Comparison of ENCODE assay signal across 13 cellular contexts in the genomic region with DNA sequence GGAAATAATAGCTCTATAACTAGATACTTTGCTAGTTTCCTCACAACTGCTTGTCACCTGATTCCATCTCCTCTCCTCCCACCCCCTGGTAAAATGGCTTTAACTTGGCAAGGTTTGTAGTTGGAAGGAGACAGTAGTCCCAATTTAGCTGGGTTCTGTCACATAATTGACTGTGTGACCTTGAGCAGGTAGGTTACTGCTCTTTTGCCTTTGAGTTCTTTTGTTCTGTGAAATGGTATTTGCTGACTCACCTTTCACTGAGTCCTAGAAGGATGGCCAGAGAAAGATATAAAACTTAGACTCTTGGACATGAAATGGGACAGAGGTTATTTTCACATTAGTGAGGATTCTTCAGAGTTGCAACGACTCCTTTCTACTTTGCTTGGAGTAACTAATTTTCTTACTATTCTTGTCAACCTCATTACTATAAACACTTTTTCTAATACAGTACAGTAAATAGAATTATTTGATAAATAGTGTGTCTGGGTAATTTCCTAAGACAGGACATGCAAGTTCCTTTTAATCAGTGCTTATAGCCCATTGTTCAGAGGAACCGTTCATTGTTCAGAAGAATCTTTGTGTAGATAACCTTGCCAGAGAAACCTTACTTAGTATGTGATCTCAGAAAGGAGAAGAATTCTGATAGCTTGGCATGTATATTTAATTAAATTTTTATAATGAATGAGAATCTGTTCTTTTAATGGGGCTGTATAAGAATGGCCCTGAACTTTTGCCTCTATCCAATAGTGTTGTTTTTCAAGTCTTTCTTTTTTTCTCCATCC. TPM values are rescaled to one million over a fixed set of nuclear protein-coding genes. Genes with fewer than 3 reads are reported as not detected.
A peak's percentile ranks its signal among the peaks of the same experiment; 100 is the strongest.
DNase-seq lines count a peak whose midpoint lies in the region; ATAC-seq, FAIRE-seq and TF ChIP-seq lines count a peak whose summit lies in the region.
"Had no signal": no experiment of that assay in that cellular context is flagged by ENCODE, and none has a peak within 500 bp of the region (broad histone marks: within the 10 kb centered on the region; RNA-seq: fewer than 3 reads in every experiment).

No MANE protein-coding gene starts in this region.

- no peak for TF ChIP-seq EP300 in gastroesophageal sphincter (IDR thresholded peaks at IDR 0.05)

- POLR2A ChIA-PET in Panc1 (lab: Charles Lee), result no interaction called here
- POLR2A ChIA-PET in CD8-positive, alpha-beta T cell (lab: Charles Lee), result interaction anchor here (1.7 kb wide), 1 partner anchor 229 kb away, joined by 5 read pairs; no protein-coding TSS in a partner anchor

- WGBS in gastroesophageal sphincter (ENCODE audit: low coverage in 1 of 2), 2 donors, result 13 to 33% methylated on average over 2 of the region's 2 CpGs
- 26 to 38% methylated on average over 2 of the region's 2 CpGs for WGBS in pancreas, 2 donors

- H3K36me3 ChIP-seq in Panc1 (ENCODE audit: control insufficient read depth, insufficient read depth, low read length), result no peaks in the 10 kb centered on the region
- H3K36me3 ChIP-seq in gastroesophageal sphincter, result no peaks in the 10 kb centered on the region
- H3K36me3 ChIP-seq in pancreas, result no peaks in the 10 kb centered on the region
- H3K36me3 ChIP-seq in CD8-positive, alpha-beta T cell (ENCODE audit: insufficient read depth, low read length), result no peaks in the 10 kb centered on the region

- no peak overlapping the region for H3K27ac Mint-ChIP-seq in CD8-positive, alpha-beta T cell
- H3K27ac Mint-ChIP-seq: activated CD8-positive, alpha-beta T cell treated with anti-CD3 and anti-CD28 coated beads, Interleukin-2, amount 10 ng/mL, durations not matched to agents 7 days and 5 days; B cell; dendritic cell treated with granulocyte-macrophage colony-stimulating factor and Interleukin-4, amounts not matched to agents 40 ng/mL and 50 ng/mL, for 4 days had no signal

- no peak for TF ChIP-seq POLR2A in gastroesophageal sphincter (IDR thresholded peaks at IDR 0.05)

- H3K4me1 Mint-ChIP-seq in CD8-positive, alpha-beta T cell (ENCODE audit: low read depth), result peaks cover 55% of the 10 kb centered on the region

- H3K27me3 Mint-ChIP-seq in CD8-positive, alpha-beta T cell (ENCODE audit: low read depth), result no peaks in the 10 kb centered on the region
- H3K27me3 Mint-ChIP-seq: B cell; dendritic cell treated with granulocyte-macrophage colony-stimulating factor and Interleukin-4, amounts not matched to agents 40 ng/mL and 50 ng/mL, for 4 days had no signal

- in situ Hi-C loops in Panc1 (cut with HindIII; ENCODE audit: low pct_unique_long_range_greater_than_20kb, low sequenced_read_pairs), result no loop called here

- H3K4me3 ChIP-seq in Panc1 (ENCODE audit: low read depth in 2 of 2, low read length in 2 of 2), result no peak overlapping the region
- H3K4me3 ChIP-seq in gastroesophageal sphincter, result no peak overlapping the region
- no peak overlapping the region for H3K4me3 ChIP-seq in pancreas
- no peak overlapping the region for H3K4me3 ChIP-seq in CD8-positive, alpha-beta T cell (ENCODE audit: low read depth, low read length)

- no peaks in the 10 kb centered on the region for H3K27me3 ChIP-seq in Panc1 (ENCODE audit: control insufficient read depth, insufficient read depth, low read length)
- no peaks in the 10 kb centered on the region for H3K27me3 ChIP-seq in gastroesophageal sphincter
- no peaks in the 10 kb centered on the region for H3K27me3 ChIP-seq in pancreas
- H3K27me3 ChIP-seq in CD8-positive, alpha-beta T cell (ENCODE audit: insufficient read depth, low read length), result no peaks in the 10 kb centered on the region

- H3K36me3 Mint-ChIP-seq in CD8-positive, alpha-beta T cell, result no peaks in the 10 kb centered on the region

- intact Hi-C loops in Panc1 (cut with micrococcal nuclease; ENCODE audit: unreplicated experiment), result no loop called here
- intact Hi-C loops in pancreas (cut with DNase I), result no loop called here
- intact Hi-C loops in CD8-positive, alpha-beta T cell (cut with DNase I, micrococcal nuclease), result no loop called here

- ATAC-seq in Panc1, result peak; percentile 43; the same call in 1 of the 2 replicates
- ATAC-seq in gastroesophageal sphincter, result no peak
- peak; percentile 40 to 88 (median 58) for ATAC-seq in pancreas
- no peak for ATAC-seq in CD8-positive, alpha-beta T cell
- no peak for ATAC-seq in GM21447 (IDR thresholded peaks at IDR 0.05; ENCODE audit: unreplicated experiment)
- ATAC-seq: activated CD8-positive, alpha-beta T cell treated with anti-CD3 and anti-CD28 coated beads, Interleukin-2, amount 10 ng/mL, durations not matched to agents 7 days and 5 days had no signal

- BruUV-seq in Panc1 (replicated peaks; lab: Mats Ljungman, UMichigan), result no TSS peak

- peak overlapping the region; percentile 18 for H3K27ac ChIP-seq in Panc1 (ENCODE audit: low read length)
- peak overlapping the region in 3 of 4 donors; percentile 38 to 67 (median 62) for H3K27ac ChIP-seq in gastroesophageal sphincter
- peak overlapping the region in 2 of 4 donors; percentile 6 to 28 for H3K27ac ChIP-seq in pancreas
- H3K27ac ChIP-seq in CD8-positive, alpha-beta T cell (ENCODE audit: low read depth, low read length), result no peak overlapping the region

- no peak overlapping the region for H3K4me3 Mint-ChIP-seq in CD8-positive, alpha-beta T cell
- H3K4me3 Mint-ChIP-seq: activated CD8-positive, alpha-beta T cell treated with anti-CD3 and anti-CD28 coated beads, Interleukin-2, amount 10 ng/mL, durations not matched to agents 7 days and 5 days; B cell; dendritic cell treated with granulocyte-macrophage colony-stimulating factor and Interleukin-4, amounts not matched to agents 40 ng/mL and 50 ng/mL, for 4 days had no signal

- H3K9me3 ChIP-seq in Panc1 (ENCODE audit: control insufficient read depth, insufficient read depth, low read depth, low read length) (no peaks in the 10 kb centered on the region), gastroesophageal sphincter (no peaks in the 10 kb centered on the region), pancreas (no peaks in the 10 kb centered on the region)
- no peaks in the 10 kb centered on the region for H3K9me3 ChIP-seq in CD8-positive, alpha-beta T cell (ENCODE audit: low read length)

- TF ChIP-seq CTCF in Panc1 (IDR thresholded peaks at IDR 0.05), result no peak
- no peak for TF ChIP-seq CTCF in gastroesophageal sphincter (IDR thresholded peaks at IDR 0.05)
- TF ChIP-seq CTCF in pancreas (IDR thresholded peaks at IDR 0.05), result no peak
- TF ChIP-seq CTCF in CD8-positive, alpha-beta T cell (IDR thresholded peaks at IDR 0.05), result no peak

- CTCF ChIA-PET in Panc1 (lab: Charles Lee), result interaction anchor here (0.6 kb wide), 1 partner anchor 46 kb away, joined by 4 read pairs; no protein-coding TSS in a partner anchor
- CTCF ChIA-PET in CD8-positive, alpha-beta T cell (lab: Charles Lee), result interaction anchor here (1.0 kb wide), 1 partner anchor 91 kb away, joined by 3 read pairs; no protein-coding TSS in a partner anchor

- H3K4me1 ChIP-seq in Panc1 (ENCODE audit: control insufficient read depth, insufficient read depth, low read length) (peaks cover 34% of the 10 kb centered on the region), gastroesophageal sphincter (peaks cover 14 to 87% (median 23%) of the 10 kb centered on the region in 3 donors), pancreas (peaks cover 4 to 25% (median 17%) of the 10 kb centered on the region in 3 donors)
- peaks cover 20% of the 10 kb centered on the region for H3K4me1 ChIP-seq in CD8-positive, alpha-beta T cell (ENCODE audit: insufficient read depth, low read length)

- DNase-seq in GM19239 (ENCODE audit: insufficient read length, low spot score) (no peak), Panc1 (ENCODE audit: low read depth, low spot score) (no peak), pancreas (no peak), retina (no peak), SHP77 treated with DMSO at 0.1 percent for 48 hours (lab: John Stamatoyannopoulos, UW) (no peak)
- DNase-seq in CD8-positive, alpha-beta T cell, result no peak
- DNase-seq: activated CD8-positive, alpha-beta T cell treated with anti-CD3 and anti-CD28 coated beads, Interleukin-2, amount 10 ng/mL, durations not matched to agents 7 days and 5 days; aorta; DMS79 treated with DMSO at 0.1 percent for 48 hours had no signal

- FAIRE-seq in GM19239 (lab: Jason Lieb, UNC), result peak; percentile 63
- FAIRE-seq in pancreas (lab: Jason Lieb, UNC), result no peak

- H3K9me3 Mint-ChIP-seq in CD8-positive, alpha-beta T cell, result no peaks in the 10 kb centered on the region
- H3K9me3 Mint-ChIP-seq: dendritic cell treated with granulocyte-macrophage colony-stimulating factor and Interleukin-4, amounts not matched to agents 40 ng/mL and 50 ng/mL, for 4 days had no signal

RNA-seq across cellular contexts. Expression of gene AKAP13, which starts 14.3 kb away (rescaled TPM):
- total RNA-seq in Panc1 (2021; ENCODE audit: unreplicated experiment) (94.2 TPM), gastroesophageal sphincter (100 to 1,000 TPM; 196 to 252 (median 215) TPM), pancreas (100 to 1,000 TPM in 3 of 6 donors, 10 to 100 TPM in 3; 79.9 to 139 (median 113) TPM)
- 45.1 TPM for polyA plus RNA-seq in Panc1 (2012; ENCODE audit: insufficient read length)
- 10 to 100 TPM; 64.9 to 77.4 TPM for polyA plus RNA-seq in pancreas
- total RNA-seq in CD8-positive, alpha-beta T cell, result 100 to 1,000 TPM; 255 to 267 TPM

Comparison
In these comparisons a context has a peak if more than half of its experiments do, and no peak if none do; other contexts are left out.
1. ATAC-seq: peak in Panc1 (single experiment) and pancreas (4 of 4); none in gastroesophageal sphincter (single experiment), CD8-positive, alpha-beta T cell (single experiment) and GM21447 (single experiment).